ENCODE assay signal across 11 cellular contexts in the genomic region with DNA sequence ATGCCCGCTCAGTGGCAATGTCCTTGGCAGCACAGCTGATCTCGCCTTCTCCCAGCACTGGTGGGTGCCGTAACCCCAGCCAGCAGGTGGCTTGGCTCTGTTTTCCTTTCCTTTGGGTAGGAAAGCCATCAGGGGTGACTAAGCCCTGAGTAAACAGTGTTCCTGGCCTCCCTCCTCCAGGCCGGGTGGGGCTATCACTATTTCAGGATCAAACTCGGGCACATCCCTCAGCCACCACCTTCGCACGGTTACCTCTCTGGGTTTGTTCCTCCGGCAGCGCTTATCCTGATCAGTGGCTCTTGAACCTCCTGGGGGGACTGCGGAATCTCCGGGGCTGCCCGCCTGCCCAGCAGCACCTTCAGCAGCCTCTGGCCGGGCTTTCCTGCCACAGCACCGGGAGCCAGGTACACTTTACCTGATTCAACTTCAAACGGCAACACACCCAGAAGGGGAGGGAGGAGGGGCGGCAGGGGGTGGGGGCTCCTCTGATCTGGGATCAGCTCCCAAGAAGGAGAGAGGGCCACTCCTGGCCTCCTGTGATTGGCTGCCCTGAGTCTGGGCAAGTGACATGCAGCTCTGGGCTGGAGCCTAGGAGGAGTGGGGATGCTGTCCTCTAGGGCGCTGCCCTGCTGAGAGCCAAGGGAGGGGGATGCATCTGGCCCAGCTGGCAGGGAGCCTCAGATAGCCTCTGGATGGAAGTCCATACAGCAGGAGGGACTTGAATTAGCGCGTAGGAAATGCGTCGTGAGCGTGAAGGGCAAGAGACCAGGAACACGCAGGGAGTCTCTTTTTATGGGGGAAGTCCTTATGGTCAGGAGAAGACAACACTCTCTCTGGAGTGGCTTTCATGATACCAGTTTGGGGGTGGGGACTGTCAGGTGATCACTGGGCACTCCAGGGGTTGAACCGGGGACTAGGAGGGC. TPM values are rescaled to one million over a fixed set of nuclear protein-coding genes. Genes with fewer than 3 reads are reported as not detected.
DNase-seq lines count a peak whose midpoint lies in the region; ATAC-seq and TF ChIP-seq lines count a peak whose summit lies in the region.
"Had no signal": no experiment of that assay in that cellular context is flagged by ENCODE, and none has a peak within 500 bp of the region (broad histone marks: within the 10 kb centered on the region; RNA-seq: fewer than 3 reads in every experiment).

A gene with protein sequence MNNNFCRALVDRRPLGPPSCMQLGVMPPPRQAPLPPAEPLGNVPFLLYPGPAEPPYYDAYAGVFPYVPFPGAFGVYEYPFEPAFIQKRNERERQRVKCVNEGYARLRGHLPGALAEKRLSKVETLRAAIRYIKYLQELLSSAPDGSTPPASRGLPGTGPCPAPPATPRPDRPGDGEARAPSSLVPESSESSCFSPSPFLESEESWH (minus strand): TSS at position 353 of the 923 bp plus-strand sequence. CDS start 11,812 bp downstream, outside the sequence.

- TF ChIP-seq CTCF in cardiac muscle cell (IDR thresholded peaks at IDR 0.05; ENCODE audit: low read depth, low read length) (no peak), uterus (IDR thresholded peaks at IDR 0.05) (no peak)

- no peak within 1 kb of the TSS for H3K9ac ChIP-seq in iPS-18a (ENCODE audit: low read length)

- no peak within 1 kb of the TSS for H3K4me3 ChIP-seq in cardiac muscle cell
- peak within 1 kb of the TSS; percentile 13 for H3K4me3 ChIP-seq in iPS-18a (ENCODE audit: low read length)
- no peak within 1 kb of the TSS for H3K4me3 ChIP-seq in uterus
- H3K4me3 ChIP-seq: coronary artery had no signal

- H3K27me3 ChIP-seq in cardiac muscle cell (peaks cover 21% of the 10 kb centered on the region), iPS-18a (ENCODE audit: control insufficient read depth, insufficient read depth, low read length) (no peaks in the 10 kb centered on the region), uterus (no peaks in the 10 kb centered on the region)

- TF ChIP-seq POLR2A in uterus (IDR thresholded peaks at IDR 0.05): no peak

- no peak for ATAC-seq in HG03342 (IDR thresholded peaks at IDR 0.05; ENCODE audit: unreplicated experiment)
- ATAC-seq: activated CD8-positive, alpha-beta T cell treated with anti-CD3 and anti-CD28 coated beads, Interleukin-2, amount 10 ng/mL, durations not matched to agents 7 days and 5 days had no signal

- no peak for DNase-seq in cardiac muscle cell (ENCODE audit: low read depth in 1 of 2, low spot score in 1 of 2)
- DNase-seq in cardiac septum (ENCODE audit: low spot score): no peak
- DNase-seq in RKO (ENCODE audit: low spot score): peak; percentile 82
- no peak for DNase-seq in uterus
- no peak for DNase-seq in NCI-H1930 (lab: John Stamatoyannopoulos, UW)
- DNase-seq in NAMALWA (ENCODE audit: low spot score): no peak
- DNase-seq: activated CD8-positive, alpha-beta T cell treated with anti-CD3 and anti-CD28 coated beads, Interleukin-2, amount 10 ng/mL, durations not matched to agents 7 days and 5 days; NCI-H526 had no signal

- H3K36me3 ChIP-seq in cardiac muscle cell (no peaks in the 10 kb centered on the region), iPS-18a (ENCODE audit: control insufficient read depth, low read depth, low read length) (no peaks in the 10 kb centered on the region), uterus (no peaks in the 10 kb centered on the region)

- intact Hi-C loops in cardiac septum (cut with DNase I): no loop called here
- intact Hi-C loops in uterus (cut with DNase I; ENCODE audit: low total_unique reads): no loop called here

- H3K9me3 ChIP-seq in cardiac muscle cell (ENCODE audit: low read depth): no peaks in the 10 kb centered on the region
- H3K9me3 ChIP-seq in iPS-18a (ENCODE audit: control insufficient read depth, low read depth, low read length): no peaks in the 10 kb centered on the region
- H3K9me3 ChIP-seq in uterus: no peaks in the 10 kb centered on the region

- peak within 1 kb of the TSS; percentile 35 for H3K27ac ChIP-seq in cardiac muscle cell
- no peak within 1 kb of the TSS for H3K27ac ChIP-seq in iPS-18a (ENCODE audit: low read length)
- peak within 1 kb of the TSS; percentile 32 to 66 for H3K27ac ChIP-seq in uterus
- H3K27ac ChIP-seq: coronary artery had no signal

- H3K4me1 ChIP-seq in cardiac muscle cell (ENCODE audit: low read depth) (peaks cover 11% of the 10 kb centered on the region), iPS-18a (ENCODE audit: control insufficient read depth, low read depth, low read length) (peaks cover 2% of the 10 kb centered on the region), uterus (peaks cover 0 to 8% of the 10 kb centered on the region in 2 donors)

RNA-seq across cellular contexts. Expression of the gene that starts here (rescaled TPM):
- total RNA-seq in cardiac muscle cell (0.18 and 0.88 TPM in 2 replicates), cardiac septum (not detected), uterus (not detected)
- polyA plus RNA-seq in cardiac muscle cell: 0.16 TPM in 1 of 2 replicates, not detected in the other
- total RNA-seq: activated CD8-positive, alpha-beta T cell treated with anti-CD3 and anti-CD28 coated beads, Interleukin-2, amount 10 ng/mL, durations not matched to agents 7 days and 5 days had no signal
